ENCODE assay signal across 27 cellular contexts in genomic region chr7:87171282-87171934, GRCh38.
"Had no signal": no experiment of that assay in that cellular context is flagged by ENCODE, and none has a peak within 500 bp of the region (broad histone marks: within the 10 kb centered on the region; RNA-seq: fewer than 3 reads in every experiment).

No MANE protein-coding gene starts in this region.

- H3K9me3 ChIP-seq: left ventricle myocardium inferior, neutrophil, right atrium auricular region, stomach, testis, thyroid gland, transverse colon, upper lobe of left lung, vagina had no signal

- H3K27ac ChIP-seq: left ventricle myocardium inferior, neural progenitor cell, neutrophil, parathyroid adenoma, right atrium auricular region, skin epidermis, stomach, testis, transverse colon, upper lobe of left lung, vagina had no signal

- H3K4me3 ChIP-seq: left ventricle myocardium inferior, lung, neural progenitor cell, right atrium auricular region, skin epidermis, stomach, testis, thyroid gland, transverse colon, upper lobe of left lung, vagina had no signal

- H3K4me3 Mint-ChIP-seq: mesothelial cell of epicardium; naive B cell; natural killer cell; nephron progenitor cell; neural progenitor cell; stimulated activated naive B cell treated with anti-CD40 and anti-IgM and Interleukin-4, amounts not matched to agents 10 μg/mL and 1 μg/mL and 100 μg/mL, for 72 hours had no signal

- DNase-seq: islet precursor cell; left ventricle myocardium inferior; mesendoderm; naive B cell; natural killer cell; nephron progenitor cell; occipital lobe; stimulated activated CD4-positive, alpha-beta T cell treated with anti-CD3 and anti-CD28 coated beads, Interleukin-12 subunit alpha, Interleukin-12 subunit beta, amount 100 ng/mL, for 4 hours; stimulated activated CD4-positive, alpha-beta T cell treated with anti-CD3 and anti-CD28 coated beads, Interleukin-15, amount 100 ng/mL, for 24 hours; stimulated activated CD4-positive, alpha-beta T cell treated with anti-CD3 and anti-CD28 coated beads, Interleukin-2, amount 100 ng/mL, for 24 hours; stimulated activated CD4-positive, alpha-beta T cell treated with anti-CD3 and anti-CD28 coated beads, Interleukin-4, amount 100 ng/mL, for 1 hour; stimulated activated naive B cell treated with anti-CD40 and anti-IgM and Interleukin-4, amounts not matched to agents 10 μg/mL and 1 μg/mL and 100 μg/mL, for 72 hours; stimulated activated naive CD8-positive, alpha-beta T cell treated with anti-CD3 and anti-CD28 coated beads, Interleukin-15, Interleukin-2, amounts not matched to agents 100 U/mL and 50 U/mL, for 24 hours; stomach; testis; thyroid gland; transverse colon; upper lobe of left lung had no signal

- H3K27ac Mint-ChIP-seq: mesothelial cell of epicardium; neural progenitor cell; stimulated activated naive B cell treated with anti-CD40 and anti-IgM and Interleukin-4, amounts not matched to agents 10 μg/mL and 1 μg/mL and 100 μg/mL, for 72 hours had no signal

- ATAC-seq: natural killer cell; sciatic nerve; stimulated activated naive B cell treated with anti-CD40 and anti-IgM and Interleukin-4, amounts not matched to agents 10 μg/mL and 1 μg/mL and 100 μg/mL, for 72 hours; stimulated activated naive CD8-positive, alpha-beta T cell treated with anti-CD3 and anti-CD28 coated beads, Interleukin-15, Interleukin-2, amounts not matched to agents 100 U/mL and 50 U/mL, for 24 hours had no signal

- H3K27me3 ChIP-seq: neural progenitor cell, neutrophil, right atrium auricular region, stomach, testis, thyroid gland, transverse colon, upper lobe of left lung, vagina had no signal

- H3K4me1 Mint-ChIP-seq: mesothelial cell of epicardium had no signal

- H3K4me2 ChIP-seq: neural progenitor cell had no signal

- H3K27me3 Mint-ChIP-seq: naive B cell; stimulated activated naive B cell treated with anti-CD40 and anti-IgM and Interleukin-4, amounts not matched to agents 10 μg/mL and 1 μg/mL and 100 μg/mL, for 72 hours had no signal

- H2AFZ ChIP-seq: neural progenitor cell, parathyroid adenoma had no signal

- H3K4me1 ChIP-seq: left ventricle myocardium inferior, neural progenitor cell, parathyroid adenoma, right atrium auricular region, stomach, testis, thyroid gland, transverse colon, upper lobe of left lung, vagina had no signal

- H3K9ac ChIP-seq: neural progenitor cell, parathyroid adenoma had no signal

- H3K9me3 Mint-ChIP-seq: mesothelial cell of epicardium; naive B cell; natural killer cell; nephron progenitor cell; neural progenitor cell; stimulated activated naive B cell treated with anti-CD40 and anti-IgM and Interleukin-4, amounts not matched to agents 10 μg/mL and 1 μg/mL and 100 μg/mL, for 72 hours had no signal
